In the genomic region with DNA sequence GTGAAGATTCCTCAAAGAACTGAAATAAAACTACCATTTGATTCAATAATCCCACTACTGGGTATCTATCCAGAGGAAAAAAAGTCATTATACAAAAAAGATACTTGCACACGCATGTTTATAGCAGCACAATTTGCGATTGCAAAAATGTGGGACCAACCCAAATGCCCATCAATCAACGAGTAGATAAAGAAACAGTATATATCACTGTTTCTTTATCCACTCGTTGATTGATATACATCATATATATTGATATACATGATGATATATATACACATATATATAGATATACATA, we compare ENCODE assay signal across 40 cellular contexts. TPM values are rescaled to one million over a fixed set of nuclear protein-coding genes. Genes with fewer than 3 reads are reported as not detected.
"Had no signal": no experiment of that assay in that cellular context is flagged by ENCODE, and none has a peak within 500 bp of the region (broad histone marks: within the 10 kb centered on the region; RNA-seq: fewer than 3 reads in every experiment).

No MANE protein-coding gene starts in this region.

- H3K27me3 ChIP-seq: adrenal gland, ascending aorta, body of pancreas, brain microvascular endothelial cell, breast epithelium, cardiac muscle cell had no signal

- H3K27ac ChIP-seq: adrenal gland, ascending aorta, body of pancreas, brain microvascular endothelial cell, breast epithelium, cardiac muscle cell had no signal

- H3K9me3 ChIP-seq: adrenal gland, ascending aorta, body of pancreas, breast epithelium had no signal

- H3K4me3 ChIP-seq: adrenal gland, ascending aorta, body of pancreas, breast epithelium, cardiac muscle cell had no signal

- H3K4me1 ChIP-seq: adrenal gland, ascending aorta, body of pancreas, breast epithelium had no signal

- H3K36me3 ChIP-seq: adrenal gland, ascending aorta, brain microvascular endothelial cell, breast epithelium, cardiac muscle cell had no signal

- DNase-seq: activated effector memory CD4-positive, alpha-beta T cell treated with anti-CD3 and anti-CD28 coated beads, Interleukin-2, amount 50 U/mL, for 16 hours; activated effector memory CD4-positive, alpha-beta T cell treated with Interleukin-2 at 50 U/mL for 16 hours; activated gamma-delta T cell; activated gamma-delta T cell treated with Interleukin-2 at 50 U/mL for 16 hours; activated naive CD4-positive, alpha-beta T cell; activated naive CD4-positive, alpha-beta T cell treated with anti-CD3 and anti-CD28 coated beads for 36 hours; activated naive CD4-positive, alpha-beta T cell treated with anti-CD3 and anti-CD28 coated beads, Interleukin-2, amount 10 ng/mL, durations not matched to agents 7 days and 5 days; activated naive CD4-positive, alpha-beta T cell treated with anti-CD3 and anti-CD28 coated beads, Interleukin-2, amount 50 U/mL, for 16 hours; activated naive CD4-positive, alpha-beta T cell treated with Interleukin-2 at 50 U/mL for 16 hours; activated naive CD8-positive, alpha-beta T cell treated with anti-CD3 and anti-CD28 coated beads for 36 hours; activated naive CD8-positive, alpha-beta T cell treated with anti-CD3 and anti-CD28 coated beads, Interleukin-2, amount 10 ng/mL, durations not matched to agents 7 days and 5 days; activated naive CD8-positive, alpha-beta T cell treated with anti-CD3 and anti-CD28 coated beads, Interleukin-2, amount 50 U/mL, for 24 hours; activated T-cell treated with anti-CD3 and anti-CD28 coated beads, Interleukin-2, amount 50 U/mL, for 1 hour; activated T-cell treated with anti-CD3 and anti-CD28 coated beads, Interleukin-2, amount 50 U/mL, for 24 hours; activated T-cell treated with anti-CD3 and anti-CD28 coated beads, Interleukin-2, amount 50 U/mL, for 4 hours; activated T-cell treated with anti-CD3 and anti-CD28 coated beads, Interleukin-2, amount 50 U/mL, for 48 hours; activated T-cell treated with anti-CD3 and anti-CD28 coated beads, Interleukin-2, amount 50 U/mL, for 72 hours; adrenal gland; amniotic stem cell; amygdala; anterior cingulate cortex; aorta; body of pancreas; brain microvascular endothelial cell; caudate nucleus; central memory CD4-positive, alpha-beta T cell; cerebellar nuclear complex had no signal

- ATAC-seq: activated naive CD4-positive, alpha-beta T cell treated with anti-CD3 and anti-CD28 coated beads, Interleukin-2, amount 50 U/mL, for 72 hours; activated naive CD8-positive, alpha-beta T cell treated with anti-CD3 and anti-CD28 coated beads, Interleukin-2, amount 50 U/mL, for 24 hours; activated T-cell treated with anti-CD3 and anti-CD28 coated beads, Interleukin-2, amount 50 U/mL, for 4 hours; activated T-cell treated with anti-CD3 and anti-CD28 coated beads, Interleukin-2, amount 50 U/mL, for 72 hours; activated T-helper 17 cell treated with anti-CD3 and anti-CD28 coated beads, Interleukin-2, amount 50 U/mL, for 72 hours; body of pancreas had no signal

- FAIRE-seq: astrocyte, bronchial epithelial cell had no signal

RNA-seq across cellular contexts. Expression of gene AFP, which starts 13.6 kb away (rescaled TPM):
- total RNA-seq: activated naive CD4-positive, alpha-beta T cell treated with anti-CD3 and anti-CD28 coated beads for 36 hours; activated naive CD4-positive, alpha-beta T cell treated with anti-CD3 and anti-CD28 coated beads, Interleukin-2, amount 50 U/mL, for 72 hours; activated naive CD8-positive, alpha-beta T cell treated with anti-CD3 and anti-CD28 coated beads for 36 hours; activated naive CD8-positive, alpha-beta T cell treated with anti-CD3 and anti-CD28 coated beads, Interleukin-2, amount 10 ng/mL, durations not matched to agents 7 days and 5 days; activated T-cell treated with anti-CD3 and anti-CD28 coated beads, Interleukin-2, amount 50 U/mL, for 72 hours; activated T-helper 1 cell treated with anti-CD3 and anti-CD28 coated beads, Interleukin-12 subunit alpha, Interleukin-12 subunit beta, Interleukin-2, Interleukin-4 antibody, amounts not matched to agents 30 ng/mL and 10 ng/mL and 1 ng/mL, durations not matched to agents 14 hours and 24 hours and 36 hours; activated T-helper 17 cell treated with anti-CD3 and anti-CD28 coated beads, Interleukin-2, amount 50 U/mL, for 72 hours; activated T-helper 2 cell treated with anti-CD3 and anti-CD28 coated beads, Interferon-gamma antibody, Interleukin-2, Interleukin-4, amounts not matched to agents 10 μg/mL and 5 μg/mL and 100 μg/mL, durations not matched to agents 14 hours and 24 hours and 36 hours; ascending aorta; body of pancreas; bronchial epithelial cell; cardiac septum; chondrocyte had no signal
- polyA plus RNA-seq: adipose tissue, aorta had no signal

RNA-seq across cellular contexts. Expression of gene ALB, which starts 18.3 kb away (rescaled TPM):
- total RNA-seq: activated naive CD4-positive, alpha-beta T cell treated with anti-CD3 and anti-CD28 coated beads for 36 hours; activated naive CD4-positive, alpha-beta T cell treated with anti-CD3 and anti-CD28 coated beads, Interleukin-2, amount 50 U/mL, for 72 hours; activated naive CD8-positive, alpha-beta T cell treated with anti-CD3 and anti-CD28 coated beads for 36 hours; activated naive CD8-positive, alpha-beta T cell treated with anti-CD3 and anti-CD28 coated beads, Interleukin-2, amount 10 ng/mL, durations not matched to agents 7 days and 5 days; activated T-helper 1 cell treated with anti-CD3 and anti-CD28 coated beads, Interleukin-12 subunit alpha, Interleukin-12 subunit beta, Interleukin-2, Interleukin-4 antibody, amounts not matched to agents 30 ng/mL and 10 ng/mL and 1 ng/mL, durations not matched to agents 14 hours and 24 hours and 36 hours; activated T-helper 17 cell treated with anti-CD3 and anti-CD28 coated beads, Interleukin-2, amount 50 U/mL, for 72 hours; activated T-helper 2 cell treated with anti-CD3 and anti-CD28 coated beads, Interferon-gamma antibody, Interleukin-2, Interleukin-4, amounts not matched to agents 10 μg/mL and 5 μg/mL and 100 μg/mL, durations not matched to agents 14 hours and 24 hours and 36 hours; astrocyte; bronchial epithelial cell; cardiac septum; chondrocyte had no signal

RNA-seq across cellular contexts. Expression of gene AFM, which starts 59.1 kb away (rescaled TPM):
- total RNA-seq: activated naive CD4-positive, alpha-beta T cell treated with anti-CD3 and anti-CD28 coated beads for 36 hours; activated naive CD4-positive, alpha-beta T cell treated with anti-CD3 and anti-CD28 coated beads, Interleukin-2, amount 50 U/mL, for 72 hours; activated naive CD8-positive, alpha-beta T cell treated with anti-CD3 and anti-CD28 coated beads for 36 hours; activated naive CD8-positive, alpha-beta T cell treated with anti-CD3 and anti-CD28 coated beads, Interleukin-2, amount 10 ng/mL, durations not matched to agents 7 days and 5 days; activated T-cell treated with anti-CD3 and anti-CD28 coated beads, Interleukin-2, amount 50 U/mL, for 4 hours; activated T-cell treated with anti-CD3 and anti-CD28 coated beads, Interleukin-2, amount 50 U/mL, for 72 hours; activated T-helper 1 cell treated with anti-CD3 and anti-CD28 coated beads, Interleukin-12 subunit alpha, Interleukin-12 subunit beta, Interleukin-2, Interleukin-4 antibody, amounts not matched to agents 30 ng/mL and 10 ng/mL and 1 ng/mL, durations not matched to agents 14 hours and 24 hours and 36 hours; activated T-helper 17 cell treated with anti-CD3 and anti-CD28 coated beads, Interleukin-2, amount 50 U/mL, for 72 hours; activated T-helper 2 cell treated with anti-CD3 and anti-CD28 coated beads, Interferon-gamma antibody, Interleukin-2, Interleukin-4, amounts not matched to agents 10 μg/mL and 5 μg/mL and 100 μg/mL, durations not matched to agents 14 hours and 24 hours and 36 hours; adrenal gland; aorta; ascending aorta; astrocyte; breast epithelium; bronchial epithelial cell; cardiac muscle cell; cardiac septum; cerebellum; chondrocyte had no signal
- polyA plus RNA-seq: adipose tissue, adrenal gland, aorta had no signal
